Comparison of ENCODE assay signal across 24 cellular contexts in the genomic region with DNA sequence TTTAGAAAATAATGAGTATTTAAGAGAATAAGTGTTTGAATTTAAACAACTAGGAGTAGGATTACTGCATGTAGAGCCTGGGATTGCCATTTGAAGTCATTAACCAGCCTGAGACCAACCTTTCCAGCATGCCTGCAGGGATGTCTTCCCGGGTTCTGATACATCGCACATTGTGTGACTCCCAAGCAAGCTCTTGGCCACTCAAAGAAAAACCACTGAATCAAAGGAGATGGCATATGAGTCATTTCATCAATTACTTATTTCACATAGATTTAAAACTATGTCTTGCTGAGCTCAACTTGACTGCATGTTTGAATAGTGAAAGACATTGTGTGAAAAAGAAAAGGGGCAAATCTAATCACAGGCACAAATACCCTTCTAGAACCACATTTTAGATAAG.
"Had no signal": no experiment of that assay in that cellular context is flagged by ENCODE, and none has a peak within 500 bp of the region (broad histone marks: within the 10 kb centered on the region; RNA-seq: fewer than 3 reads in every experiment).

No MANE protein-coding gene starts in this region.

- H3K27ac ChIP-seq: Peyer's patch, VCaP had no signal

- H3K4me3 ChIP-seq: Peyer's patch had no signal

- H3K27me3 ChIP-seq: Peyer's patch had no signal

- H3K27me3 Mint-ChIP-seq: activated naive CD8-positive, alpha-beta T cell had no signal

- H3K4me1 Mint-ChIP-seq: activated CD4-positive, alpha-beta memory T cell treated with anti-CD3 and anti-CD28 coated beads, Interleukin-2, amount 10 ng/mL, durations not matched to agents 7 days and 5 days; activated CD4-positive, alpha-beta T cell treated with anti-CD3 and anti-CD28 coated beads, Interleukin-2, amount 10 ng/mL, durations not matched to agents 7 days and 5 days; activated T-helper 17 cell treated with anti-CD3 and anti-CD28 coated beads, Interleukin-2, amount 50 U/mL, for 72 hours had no signal

- H3K9me3 Mint-ChIP-seq: activated CD4-positive, alpha-beta memory T cell treated with anti-CD3 and anti-CD28 coated beads, Interleukin-2, amount 10 ng/mL, durations not matched to agents 7 days and 5 days; activated CD4-positive, alpha-beta T cell treated with anti-CD3 and anti-CD28 coated beads, Interleukin-2, amount 10 ng/mL, durations not matched to agents 7 days and 5 days; activated naive CD4-positive, alpha-beta T cell treated with anti-CD3 and anti-CD28 coated beads for 36 hours; activated T-helper 17 cell treated with anti-CD3 and anti-CD28 coated beads, Interleukin-2, amount 50 U/mL, for 72 hours had no signal

- H3K36me3 Mint-ChIP-seq: activated naive CD8-positive, alpha-beta T cell had no signal

- H3K4me3 Mint-ChIP-seq: activated CD4-positive, alpha-beta memory T cell treated with anti-CD3 and anti-CD28 coated beads, Interleukin-2, amount 10 ng/mL, durations not matched to agents 7 days and 5 days; activated CD4-positive, alpha-beta T cell treated with anti-CD3 and anti-CD28 coated beads, Interleukin-2, amount 10 ng/mL, durations not matched to agents 7 days and 5 days; activated naive CD4-positive, alpha-beta T cell treated with anti-CD3 and anti-CD28 coated beads for 36 hours; activated naive CD8-positive, alpha-beta T cell; activated T-helper 17 cell treated with anti-CD3 and anti-CD28 coated beads, Interleukin-2, amount 50 U/mL, for 72 hours had no signal

- H3K4me1 ChIP-seq: Peyer's patch had no signal

- H3K9me3 ChIP-seq: Peyer's patch had no signal

- H3K27ac Mint-ChIP-seq: activated CD4-positive, alpha-beta memory T cell treated with anti-CD3 and anti-CD28 coated beads, Interleukin-2, amount 10 ng/mL, durations not matched to agents 7 days and 5 days; activated CD4-positive, alpha-beta T cell treated with anti-CD3 and anti-CD28 coated beads, Interleukin-2, amount 10 ng/mL, durations not matched to agents 7 days and 5 days; activated naive CD4-positive, alpha-beta T cell treated with anti-CD3 and anti-CD28 coated beads for 36 hours; activated naive CD8-positive, alpha-beta T cell; activated T-helper 17 cell treated with anti-CD3 and anti-CD28 coated beads, Interleukin-2, amount 50 U/mL, for 72 hours had no signal

- ATAC-seq: activated T-helper 17 cell treated with anti-CD3 and anti-CD28 coated beads, Interleukin-2, amount 50 U/mL, for 72 hours had no signal

- H3K36me3 ChIP-seq: Peyer's patch had no signal

- DNase-seq: activated CD4-positive, alpha-beta memory T cell treated with anti-CD3 and anti-CD28 coated beads, Interleukin-2, amount 10 ng/mL, durations not matched to agents 7 days and 5 days; activated CD4-positive, alpha-beta T cell treated with anti-CD3 and anti-CD28 coated beads, Interleukin-2, amount 10 ng/mL, durations not matched to agents 7 days and 5 days; activated CD4-positive, CD25-positive, alpha-beta regulatory T cell; activated gamma-delta T cell; activated naive CD4-positive, alpha-beta T cell treated with anti-CD3 and anti-CD28 coated beads for 36 hours; activated T-cell treated with anti-CD3 and anti-CD28 coated beads for 4 hours; activated T-cell treated with anti-CD3 and anti-CD28 coated beads, Interleukin-2, amount 50 U/mL, for 48 hours; cerebellar nuclear complex; KG1; MV-4-11; NCI-H1092 treated with DMSO at 0.1 percent for 48 hours; NCI-H1417 treated with DMSO at 0.1 percent for 48 hours; NCI-H1694; NCI-H2081; NCI-H510A treated with DMSO at 0.1 percent for 48 hours; NCI-H69; NK-92 treated with Interleukin-12 subunit alpha and Interleukin-12 subunit beta, amount 100 ng/mL, for 24 hours; Peyer's patch; SHP77; T-helper 2 cell; T1000 had no signal
